20 cellular contexts compared by ENCODE assay signal in the genomic region with DNA sequence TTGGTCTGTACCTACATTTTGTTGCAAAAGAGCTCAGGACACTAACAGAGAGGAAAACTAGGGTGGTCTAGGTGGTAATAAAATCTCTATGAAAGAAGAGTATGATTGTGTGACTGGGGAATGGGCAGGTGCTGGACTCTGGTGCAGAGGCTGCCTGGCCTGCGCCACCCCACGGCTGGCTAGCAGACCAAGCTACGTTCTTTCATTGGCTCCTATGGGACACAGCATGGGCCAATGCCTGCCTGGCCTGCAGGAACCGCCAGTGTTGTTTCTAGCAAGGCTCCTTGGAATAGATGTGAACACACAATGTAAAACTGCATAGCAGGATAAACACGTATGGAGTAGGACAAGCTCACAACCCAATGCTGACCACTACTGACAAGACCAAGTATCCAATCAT. TPM values are rescaled to one million over a fixed set of nuclear protein-coding genes. Genes with fewer than 3 reads are reported as not detected.
A peak's percentile ranks its signal among the peaks of the same experiment; 100 is the strongest.
DNase-seq lines count a peak whose midpoint lies in the region; ATAC-seq, FAIRE-seq and TF ChIP-seq lines count a peak whose summit lies in the region.
"Had no signal": no experiment of that assay in that cellular context is flagged by ENCODE, and none has a peak within 500 bp of the region (broad histone marks: within the 10 kb centered on the region; RNA-seq: fewer than 3 reads in every experiment).

No MANE protein-coding gene starts in this region.

- H3K36me3 Mint-ChIP-seq in HFFc6 (ENCODE audit: low read depth) = peaks cover 33% of the 10 kb centered on the region
- H3K36me3 Mint-ChIP-seq in WTC11 = peaks cover 6% of the 10 kb centered on the region

- H3K27me3 ChIP-seq in hepatocyte = no peaks in the 10 kb centered on the region
- H3K27me3 ChIP-seq: Peyer's patch had no signal

- H3K27ac ChIP-seq in hepatocyte = peak overlapping the region; percentile 73
- H3K27ac ChIP-seq: Peyer's patch had no signal

- FAIRE-seq in RCC 7860 (lab: Jason Lieb, UNC) = no peak

- no peak overlapping the region for H2AFZ ChIP-seq in hepatocyte

- peak overlapping the region; percentile 24 for H3K4me2 ChIP-seq in hepatocyte

- H3K27ac Mint-ChIP-seq in HFFc6 (peak overlapping the region; percentile 24; the same call in 1 of the 2 replicates), WTC11 (peak overlapping the region; percentile 33; the same call in 1 of the 2 replicates)

- no peaks in the 10 kb centered on the region for H3K4me1 ChIP-seq in hepatocyte (ENCODE audit: insufficient read depth)
- H3K4me1 ChIP-seq: Caco-2, Peyer's patch had no signal

- H3K27me3 Mint-ChIP-seq in HFFc6 (ENCODE audit: insufficient read depth) (peaks cover 5% of the 10 kb centered on the region), WTC11 (ENCODE audit: low read depth) (no peaks in the 10 kb centered on the region)

- H3K4me1 Mint-ChIP-seq in HFFc6 (ENCODE audit: low read depth) (peaks cover 13% of the 10 kb centered on the region; the same call in 1 of the 2 replicates), WTC11 (peaks cover 26% of the 10 kb centered on the region)
- H3K4me1 Mint-ChIP-seq: CD14-positive monocyte had no signal

- H3K4me3 ChIP-seq in hepatocyte = no peak overlapping the region
- H3K4me3 ChIP-seq: Peyer's patch had no signal

- H3K4me3 Mint-ChIP-seq in HFFc6 = no peak overlapping the region
- H3K4me3 Mint-ChIP-seq in WTC11 = no peak overlapping the region
- H3K4me3 Mint-ChIP-seq: CD14-positive monocyte, H9 had no signal

- CTCF ChIA-PET in WTC11 (lab: Charles Lee) = interaction anchor here (1.2 to 3.5 kb wide), 5 partner anchors 13 to 168 kb away, joined by 4 to 22 read pairs (median 4); no protein-coding TSS in a partner anchor

- no peaks in the 10 kb centered on the region for H3K36me3 ChIP-seq in hepatocyte (replicated peaks; ENCODE audit: insufficient read depth, low read depth)

- H4K20me1 ChIP-seq in hepatocyte (ENCODE audit: insufficient read depth, poor library complexity, severe bottlenecking) = no peaks in the 10 kb centered on the region

- no peaks in the 10 kb centered on the region for H3K9me2 ChIP-seq in hepatocyte (replicated peaks; ENCODE audit: insufficient read depth)

- TF ChIP-seq CTCF in HFFc6 (IDR thresholded peaks at IDR 0.05) (no peak), WTC11 (IDR thresholded peaks at IDR 0.05) (no peak), hepatocyte (IDR thresholded peaks at IDR 0.05; ENCODE audit: poor library complexity) (no peak)

- POLR2A ChIA-PET in WTC11 (lab: Charles Lee) = no interaction called here

- WGBS in hepatocyte (ENCODE audit: low lambda C conversion rate, missing lambda C conversion rate) = 92% methylated on average over 5 of the region's 5 CpGs

- no peaks in the 10 kb centered on the region for H3K9me3 ChIP-seq in hepatocyte (ENCODE audit: low read depth)
- H3K9me3 ChIP-seq: Caco-2, Peyer's patch had no signal

- ATAC-seq in WTC11 = no peak
- ATAC-seq in GM19455 (IDR thresholded peaks at IDR 0.05; ENCODE audit: unreplicated experiment) = no peak

- H3K79me2 ChIP-seq in hepatocyte = no peaks in the 10 kb centered on the region

- DNase-seq in CMK (ENCODE audit: low read depth) (peak; percentile 29), HFFc6 (no peak), WTC11 (ENCODE audit: low spot score) (no peak), hepatocyte (ENCODE audit: low spot score) (no peak), NCI-H2029 (lab: John Stamatoyannopoulos, UW) (no peak), RCC 7860 (ENCODE audit: low spot score) (no peak)
- DNase-seq: ACHN, AML-193, Caco-2, DMS153, EL, H9, Kasumi-1, NCI-H1105, NCI-H1694, NCI-H2171, NCI-H510A, Peyer's patch had no signal

- H3K9me3 Mint-ChIP-seq in HFFc6 (no peaks in the 10 kb centered on the region), WTC11 (no peaks in the 10 kb centered on the region)
- H3K9me3 Mint-ChIP-seq: CD14-positive monocyte, H9 had no signal

TF ChIP-seq in WTC11, 78 proteins besides CTCF, POLR2A, EP300 and RAD21 (continues in another document):
- TF ChIP-seq NR3C1 (CRISPR knock-in tag; conservative IDR thresholded peaks at IDR 0.05; ENCODE audit: low read depth) (no peak), TEAD4 (CRISPR knock-in tag; IDR thresholded peaks at IDR 0.05) (no peak)
- TF ChIP-seq, protein P1, sequence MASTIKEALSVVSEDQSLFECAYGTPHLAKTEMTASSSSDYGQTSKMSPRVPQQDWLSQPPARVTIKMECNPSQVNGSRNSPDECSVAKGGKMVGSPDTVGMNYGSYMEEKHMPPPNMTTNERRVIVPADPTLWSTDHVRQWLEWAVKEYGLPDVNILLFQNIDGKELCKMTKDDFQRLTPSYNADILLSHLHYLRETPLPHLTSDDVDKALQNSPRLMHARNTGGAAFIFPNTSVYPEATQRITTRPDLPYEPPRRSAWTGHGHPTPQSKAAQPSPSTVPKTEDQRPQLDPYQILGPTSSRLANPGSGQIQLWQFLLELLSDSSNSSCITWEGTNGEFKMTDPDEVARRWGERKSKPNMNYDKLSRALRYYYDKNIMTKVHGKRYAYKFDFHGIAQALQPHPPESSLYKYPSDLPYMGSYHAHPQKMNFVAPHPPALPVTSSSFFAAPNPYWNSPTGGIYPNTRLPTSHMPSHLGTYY (CRISPR knock-in tag; IDR thresholded peaks at IDR 0.05) = no peak
- TF ChIP-seq, protein P2, sequence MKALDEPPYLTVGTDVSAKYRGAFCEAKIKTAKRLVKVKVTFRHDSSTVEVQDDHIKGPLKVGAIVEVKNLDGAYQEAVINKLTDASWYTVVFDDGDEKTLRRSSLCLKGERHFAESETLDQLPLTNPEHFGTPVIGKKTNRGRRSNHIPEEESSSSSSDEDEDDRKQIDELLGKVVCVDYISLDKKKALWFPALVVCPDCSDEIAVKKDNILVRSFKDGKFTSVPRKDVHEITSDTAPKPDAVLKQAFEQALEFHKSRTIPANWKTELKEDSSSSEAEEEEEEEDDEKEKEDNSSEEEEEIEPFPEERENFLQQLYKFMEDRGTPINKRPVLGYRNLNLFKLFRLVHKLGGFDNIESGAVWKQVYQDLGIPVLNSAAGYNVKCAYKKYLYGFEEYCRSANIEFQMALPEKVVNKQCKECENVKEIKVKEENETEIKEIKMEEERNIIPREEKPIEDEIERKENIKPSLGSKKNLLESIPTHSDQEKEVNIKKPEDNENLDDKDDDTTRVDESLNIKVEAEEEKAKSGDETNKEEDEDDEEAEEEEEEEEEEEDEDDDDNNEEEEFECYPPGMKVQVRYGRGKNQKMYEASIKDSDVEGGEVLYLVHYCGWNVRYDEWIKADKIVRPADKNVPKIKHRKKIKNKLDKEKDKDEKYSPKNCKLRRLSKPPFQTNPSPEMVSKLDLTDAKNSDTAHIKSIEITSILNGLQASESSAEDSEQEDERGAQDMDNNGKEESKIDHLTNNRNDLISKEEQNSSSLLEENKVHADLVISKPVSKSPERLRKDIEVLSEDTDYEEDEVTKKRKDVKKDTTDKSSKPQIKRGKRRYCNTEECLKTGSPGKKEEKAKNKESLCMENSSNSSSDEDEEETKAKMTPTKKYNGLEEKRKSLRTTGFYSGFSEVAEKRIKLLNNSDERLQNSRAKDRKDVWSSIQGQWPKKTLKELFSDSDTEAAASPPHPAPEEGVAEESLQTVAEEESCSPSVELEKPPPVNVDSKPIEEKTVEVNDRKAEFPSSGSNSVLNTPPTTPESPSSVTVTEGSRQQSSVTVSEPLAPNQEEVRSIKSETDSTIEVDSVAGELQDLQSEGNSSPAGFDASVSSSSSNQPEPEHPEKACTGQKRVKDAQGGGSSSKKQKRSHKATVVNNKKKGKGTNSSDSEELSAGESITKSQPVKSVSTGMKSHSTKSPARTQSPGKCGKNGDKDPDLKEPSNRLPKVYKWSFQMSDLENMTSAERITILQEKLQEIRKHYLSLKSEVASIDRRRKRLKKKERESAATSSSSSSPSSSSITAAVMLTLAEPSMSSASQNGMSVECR (CRISPR knock-in tag; IDR thresholded peaks at IDR 0.05; ENCODE audit: borderline replicate concordance) = no peak
- TF ChIP-seq, protein P3, sequence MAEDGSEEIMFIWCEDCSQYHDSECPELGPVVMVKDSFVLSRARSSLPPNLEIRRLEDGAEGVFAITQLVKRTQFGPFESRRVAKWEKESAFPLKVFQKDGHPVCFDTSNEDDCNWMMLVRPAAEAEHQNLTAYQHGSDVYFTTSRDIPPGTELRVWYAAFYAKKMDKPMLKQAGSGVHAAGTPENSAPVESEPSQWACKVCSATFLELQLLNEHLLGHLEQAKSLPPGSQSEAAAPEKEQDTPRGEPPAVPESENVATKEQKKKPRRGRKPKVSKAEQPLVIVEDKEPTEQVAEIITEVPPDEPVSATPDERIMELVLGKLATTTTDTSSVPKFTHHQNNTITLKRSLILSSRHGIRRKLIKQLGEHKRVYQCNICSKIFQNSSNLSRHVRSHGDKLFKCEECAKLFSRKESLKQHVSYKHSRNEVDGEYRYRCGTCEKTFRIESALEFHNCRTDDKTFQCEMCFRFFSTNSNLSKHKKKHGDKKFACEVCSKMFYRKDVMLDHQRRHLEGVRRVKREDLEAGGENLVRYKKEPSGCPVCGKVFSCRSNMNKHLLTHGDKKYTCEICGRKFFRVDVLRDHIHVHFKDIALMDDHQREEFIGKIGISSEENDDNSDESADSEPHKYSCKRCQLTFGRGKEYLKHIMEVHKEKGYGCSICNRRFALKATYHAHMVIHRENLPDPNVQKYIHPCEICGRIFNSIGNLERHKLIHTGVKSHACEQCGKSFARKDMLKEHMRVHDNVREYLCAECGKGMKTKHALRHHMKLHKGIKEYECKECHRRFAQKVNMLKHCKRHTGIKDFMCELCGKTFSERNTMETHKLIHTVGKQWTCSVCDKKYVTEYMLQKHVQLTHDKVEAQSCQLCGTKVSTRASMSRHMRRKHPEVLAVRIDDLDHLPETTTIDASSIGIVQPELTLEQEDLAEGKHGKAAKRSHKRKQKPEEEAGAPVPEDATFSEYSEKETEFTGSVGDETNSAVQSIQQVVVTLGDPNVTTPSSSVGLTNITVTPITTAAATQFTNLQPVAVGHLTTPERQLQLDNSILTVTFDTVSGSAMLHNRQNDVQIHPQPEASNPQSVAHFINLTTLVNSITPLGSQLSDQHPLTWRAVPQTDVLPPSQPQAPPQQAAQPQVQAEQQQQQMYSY (CRISPR knock-in tag; IDR thresholded peaks at IDR 0.05) = no peak

RNA-seq across cellular contexts. Expression of a gene that starts 51.7 kb away (rescaled TPM):
- 100 to 1,000 TPM; 541 to 709 (median 649) TPM for total RNA-seq in HFFc6 (2021; fragmentation: NEBNext Ultra II Directional; extraction: Animal tissue kit (Norgen Biotek cat#: 25700))
- 108 to 114 TPM (median 113 TPM) in 3 replicates for total RNA-seq in WTC11 (2021)
- total RNA-seq in hepatocyte = 109 and 137 TPM in 2 replicates
- 76.5 and 110 TPM in 2 replicates for polyA plus RNA-seq in hepatocyte
